In genomic region chr11:107696140-107696539, GRCh38 we compare ENCODE assay signal across 13 cellular contexts. TPM values are rescaled to one million over a fixed set of nuclear protein-coding genes. Genes with fewer than 3 reads are reported as not detected.
DNase-seq lines count a peak whose midpoint lies in the region; ATAC-seq and TF ChIP-seq lines count a peak whose summit lies in the region.
"Had no signal": no experiment of that assay in that cellular context is flagged by ENCODE, and none has a peak within 500 bp of the region (broad histone marks: within the 10 kb centered on the region; RNA-seq: fewer than 3 reads in every experiment).

No MANE protein-coding gene starts in this region.

- DNase-seq in H4 (ENCODE audit: low spot score) (peak; percentile 85), SJSA1 (ENCODE audit: low read depth in 1 of 2, low spot score in 2 of 2) (peak in 1 of 2 experiments; percentile 72), fibroblast of the aortic adventitia (ENCODE audit: low read depth) (peak; percentile 95), gastrocnemius medialis (no peak), esophagus squamous epithelium (lab: John Stamatoyannopoulos, UW) (no peak)
- no peak for DNase-seq in activated CD8-positive, alpha-beta T cell treated with anti-CD3 and anti-CD28 coated beads, Interleukin-2, amount 10 ng/mL, durations not matched to agents 7 days and 5 days
- DNase-seq in activated naive CD4-positive, alpha-beta T cell treated with anti-CD3 and anti-CD28 coated beads for 36 hours, result no peak
- DNase-seq: activated naive CD8-positive, alpha-beta T cell treated with anti-CD3 and anti-CD28 coated beads for 36 hours; heart right ventricle; naive thymus-derived CD4-positive, alpha-beta T cell; NCI-H2029 had no signal

- no peak overlapping the region for H3K4me3 Mint-ChIP-seq in activated CD8-positive, alpha-beta T cell treated with anti-CD3 and anti-CD28 coated beads, Interleukin-2, amount 10 ng/mL, durations not matched to agents 7 days and 5 days
- no peak overlapping the region for H3K4me3 Mint-ChIP-seq in activated naive CD4-positive, alpha-beta T cell treated with anti-CD3 and anti-CD28 coated beads for 36 hours
- H3K4me3 Mint-ChIP-seq: activated naive CD8-positive, alpha-beta T cell treated with anti-CD3 and anti-CD28 coated beads for 36 hours; naive thymus-derived CD4-positive, alpha-beta T cell had no signal

- no peaks in the 10 kb centered on the region for H3K9me3 Mint-ChIP-seq in activated CD8-positive, alpha-beta T cell treated with anti-CD3 and anti-CD28 coated beads, Interleukin-2, amount 10 ng/mL, durations not matched to agents 7 days and 5 days (ENCODE audit: insufficient read depth)
- H3K9me3 Mint-ChIP-seq in activated naive CD4-positive, alpha-beta T cell treated with anti-CD3 and anti-CD28 coated beads for 36 hours, result no peaks in the 10 kb centered on the region
- H3K9me3 Mint-ChIP-seq: activated naive CD8-positive, alpha-beta T cell treated with anti-CD3 and anti-CD28 coated beads for 36 hours; naive thymus-derived CD4-positive, alpha-beta T cell had no signal

- CTCF ChIA-PET in activated CD8-positive, alpha-beta T cell treated with anti-CD3 and anti-CD28 coated beads, Interleukin-2, amount 10 ng/mL, durations not matched to agents 7 days and 5 days (lab: Charles Lee), result no interaction called here
- CTCF ChIA-PET in activated naive CD4-positive, alpha-beta T cell treated with anti-CD3 and anti-CD28 coated beads for 36 hours (lab: Charles Lee), result interaction anchor here (0.7 kb wide), 1 partner anchor 95 kb away, joined by 3 read pairs; no protein-coding TSS in a partner anchor

- H3K27ac ChIP-seq in SJSA1, result peak overlapping the region; percentile 65
- H3K27ac ChIP-seq in gastrocnemius medialis, result peak overlapping the region; percentile 66 to 75 (median 70)
- no peak overlapping the region for H3K27ac ChIP-seq in esophagus squamous epithelium
- H3K27ac ChIP-seq: thoracic aorta had no signal

- H3K4me3 ChIP-seq in SJSA1, result no peak overlapping the region
- H3K4me3 ChIP-seq in fibroblast of the aortic adventitia (ENCODE audit: low read depth, low read length), result no peak overlapping the region
- H3K4me3 ChIP-seq in gastrocnemius medialis, result no peak overlapping the region
- no peak overlapping the region for H3K4me3 ChIP-seq in esophagus squamous epithelium
- H3K4me3 ChIP-seq: heart right ventricle, thoracic aorta had no signal

- H3K9me3 ChIP-seq in SJSA1 (replicated peaks) (no peaks in the 10 kb centered on the region), gastrocnemius medialis (no peaks in the 10 kb centered on the region), esophagus squamous epithelium (no peaks in the 10 kb centered on the region)
- H3K9me3 ChIP-seq: heart right ventricle, thoracic aorta had no signal

- peaks cover 22% of the 10 kb centered on the region for H3K27me3 Mint-ChIP-seq in activated CD8-positive, alpha-beta T cell treated with anti-CD3 and anti-CD28 coated beads, Interleukin-2, amount 10 ng/mL, durations not matched to agents 7 days and 5 days (ENCODE audit: low read depth)
- peaks cover 29% of the 10 kb centered on the region for H3K27me3 Mint-ChIP-seq in activated naive CD4-positive, alpha-beta T cell treated with anti-CD3 and anti-CD28 coated beads for 36 hours (ENCODE audit: low read depth)

- POLR2A ChIA-PET in activated CD8-positive, alpha-beta T cell treated with anti-CD3 and anti-CD28 coated beads, Interleukin-2, amount 10 ng/mL, durations not matched to agents 7 days and 5 days (lab: Charles Lee), result no interaction called here

- intact Hi-C loops in gastrocnemius medialis (cut with DNase I; ENCODE audit: low total_unique reads) (no loop called here), esophagus squamous epithelium (cut with DNase I) (no loop called here)
- intact Hi-C loops in activated naive CD4-positive, alpha-beta T cell treated with anti-CD3 and anti-CD28 coated beads for 36 hours (cut with micrococcal nuclease), result no loop called here

- H3K36me3 ChIP-seq in SJSA1 (no peaks in the 10 kb centered on the region), gastrocnemius medialis (no peaks in the 10 kb centered on the region), esophagus squamous epithelium (no peaks in the 10 kb centered on the region)
- H3K36me3 ChIP-seq: heart right ventricle, thoracic aorta had no signal

- no peak for TF ChIP-seq CTCF in fibroblast of the aortic adventitia (IDR thresholded peaks at IDR 0.05; ENCODE audit: insufficient read depth, low read length)
- no peak for TF ChIP-seq CTCF in gastrocnemius medialis (IDR thresholded peaks at IDR 0.05 in 4 of 5, conservative IDR thresholded peaks at IDR 0.05 in 1 of 5)
- TF ChIP-seq CTCF in esophagus squamous epithelium (IDR thresholded peaks at IDR 0.05), result no peak

- TF ChIP-seq POLR2A in gastrocnemius medialis (IDR thresholded peaks at IDR 0.05), result no peak
- no peak for TF ChIP-seq POLR2A in esophagus squamous epithelium (IDR thresholded peaks at IDR 0.05)

- H3K36me3 Mint-ChIP-seq in activated CD8-positive, alpha-beta T cell treated with anti-CD3 and anti-CD28 coated beads, Interleukin-2, amount 10 ng/mL, durations not matched to agents 7 days and 5 days (ENCODE audit: low read depth), result no peaks in the 10 kb centered on the region
- no peaks in the 10 kb centered on the region for H3K36me3 Mint-ChIP-seq in activated naive CD4-positive, alpha-beta T cell treated with anti-CD3 and anti-CD28 coated beads for 36 hours (ENCODE audit: low read depth)
- H3K36me3 Mint-ChIP-seq: activated naive CD8-positive, alpha-beta T cell treated with anti-CD3 and anti-CD28 coated beads for 36 hours had no signal

- in situ Hi-C loops in gastrocnemius medialis (cut with MboI; ENCODE audit: low sequenced_read_pairs in 4 of 4), result loop anchor here in 1 of 4 donors (10.0 kb wide), 1 partner anchor 59 kb away; no protein-coding TSS in a partner anchor

- H3K27me3 ChIP-seq in SJSA1 (replicated peaks) (no peaks in the 10 kb centered on the region), gastrocnemius medialis (no peaks in the 10 kb centered on the region), esophagus squamous epithelium (peaks cover 0 to 4% (median 0%) of the 10 kb centered on the region in 4 donors)

- H3K4me1 ChIP-seq in SJSA1 (replicated peaks) (peaks cover 12% of the 10 kb centered on the region), gastrocnemius medialis (peaks cover 17 to 18% of the 10 kb centered on the region in 2 donors), esophagus squamous epithelium (no peaks in the 10 kb centered on the region)

- ATAC-seq in gastrocnemius medialis, result peak; percentile 99
- no peak for ATAC-seq in HG03139 (IDR thresholded peaks at IDR 0.05; ENCODE audit: unreplicated experiment)
- ATAC-seq in activated CD8-positive, alpha-beta T cell treated with anti-CD3 and anti-CD28 coated beads, Interleukin-2, amount 10 ng/mL, durations not matched to agents 7 days and 5 days, result no peak
- ATAC-seq: naive thymus-derived CD4-positive, alpha-beta T cell had no signal

- no peaks in the 10 kb centered on the region for H3K4me1 Mint-ChIP-seq in activated CD8-positive, alpha-beta T cell treated with anti-CD3 and anti-CD28 coated beads, Interleukin-2, amount 10 ng/mL, durations not matched to agents 7 days and 5 days (ENCODE audit: low read depth)
- no peaks in the 10 kb centered on the region for H3K4me1 Mint-ChIP-seq in activated naive CD4-positive, alpha-beta T cell treated with anti-CD3 and anti-CD28 coated beads for 36 hours (ENCODE audit: low read depth)
- H3K4me1 Mint-ChIP-seq: activated naive CD8-positive, alpha-beta T cell treated with anti-CD3 and anti-CD28 coated beads for 36 hours had no signal

- WGBS in esophagus squamous epithelium, 2 donors, result 7 to 9% methylated on average over 1 of the region's 1 CpG

- no peak overlapping the region for H3K27ac Mint-ChIP-seq in activated CD8-positive, alpha-beta T cell treated with anti-CD3 and anti-CD28 coated beads, Interleukin-2, amount 10 ng/mL, durations not matched to agents 7 days and 5 days
- no peak overlapping the region for H3K27ac Mint-ChIP-seq in activated naive CD4-positive, alpha-beta T cell treated with anti-CD3 and anti-CD28 coated beads for 36 hours
- H3K27ac Mint-ChIP-seq: activated naive CD8-positive, alpha-beta T cell treated with anti-CD3 and anti-CD28 coated beads for 36 hours; naive thymus-derived CD4-positive, alpha-beta T cell had no signal

RNA-seq across cellular contexts. Expression of gene SLN, which starts 15.7 kb away (rescaled TPM):
- 1.9 TPM in 1 of 2 replicates, not detected in the other for total RNA-seq in H4 (2014; rRNA removed; shearing (Covaris generic))
- not detected in 2 replicates for total RNA-seq in SJSA1 (2014; rRNA removed; shearing (Covaris generic))
- total RNA-seq in fibroblast of the aortic adventitia (ENCODE audit: low replicate concordance) (not detected in 2 replicates), gastrocnemius medialis (1,000 to 10,000 TPM in 3 of 4 donors, 100 to 1,000 TPM in 1; 586 to 5,775 (median 2,747) TPM), esophagus squamous epithelium (not detected)
- not detected for total RNA-seq in activated CD8-positive, alpha-beta T cell treated with anti-CD3 and anti-CD28 coated beads, Interleukin-2, amount 10 ng/mL, durations not matched to agents 7 days and 5 days
- not detected for total RNA-seq in activated naive CD4-positive, alpha-beta T cell treated with anti-CD3 and anti-CD28 coated beads for 36 hours
- total RNA-seq: activated naive CD8-positive, alpha-beta T cell treated with anti-CD3 and anti-CD28 coated beads for 36 hours; naive thymus-derived CD4-positive, alpha-beta T cell had no signal

Comparison
In these comparisons a context has a peak if more than half of its experiments do, and no peak if none do; other contexts are left out.
1. DNase-seq: peak in H4 (single experiment) and fibroblast of the aortic adventitia (single experiment); none in gastrocnemius medialis (0 of 2), activated CD8-positive, alpha-beta T cell treated with anti-CD3 and anti-CD28 coated beads, Interleukin-2, amount 10 ng/mL, durations not matched to agents 7 days and 5 days (single experiment), activated naive CD4-positive, alpha-beta T cell treated with anti-CD3 and anti-CD28 coated beads for 36 hours (single experiment) and esophagus squamous epithelium (single experiment).
2. H3K27ac ChIP-seq: peak in SJSA1 (single experiment) and gastrocnemius medialis (4 of 4); none in esophagus squamous epithelium (0 of 4).
3. ATAC-seq: peak in gastrocnemius medialis (2 of 2); none in HG03139 (single experiment) and activated CD8-positive, alpha-beta T cell treated with anti-CD3 and anti-CD28 coated beads, Interleukin-2, amount 10 ng/mL, durations not matched to agents 7 days and 5 days (single experiment).
4. RNA of gene SLN, which starts 15.7 kb away (total RNA-seq): 586 to 5,775 TPM in gastrocnemius medialis; 1.9 TPM in H4, not detected in SJSA1, not detected in fibroblast of the aortic adventitia, not detected in activated CD8-positive, alpha-beta T cell treated with anti-CD3 and anti-CD28 coated beads, Interleukin-2, amount 10 ng/mL, durations not matched to agents 7 days and 5 days, not detected in activated naive CD4-positive, alpha-beta T cell treated with anti-CD3 and anti-CD28 coated beads for 36 hours and not detected in esophagus squamous epithelium; every median in the first group is over 100 times any median in the second.